ENCODE assay signal across 24 cellular contexts in the genomic region with DNA sequence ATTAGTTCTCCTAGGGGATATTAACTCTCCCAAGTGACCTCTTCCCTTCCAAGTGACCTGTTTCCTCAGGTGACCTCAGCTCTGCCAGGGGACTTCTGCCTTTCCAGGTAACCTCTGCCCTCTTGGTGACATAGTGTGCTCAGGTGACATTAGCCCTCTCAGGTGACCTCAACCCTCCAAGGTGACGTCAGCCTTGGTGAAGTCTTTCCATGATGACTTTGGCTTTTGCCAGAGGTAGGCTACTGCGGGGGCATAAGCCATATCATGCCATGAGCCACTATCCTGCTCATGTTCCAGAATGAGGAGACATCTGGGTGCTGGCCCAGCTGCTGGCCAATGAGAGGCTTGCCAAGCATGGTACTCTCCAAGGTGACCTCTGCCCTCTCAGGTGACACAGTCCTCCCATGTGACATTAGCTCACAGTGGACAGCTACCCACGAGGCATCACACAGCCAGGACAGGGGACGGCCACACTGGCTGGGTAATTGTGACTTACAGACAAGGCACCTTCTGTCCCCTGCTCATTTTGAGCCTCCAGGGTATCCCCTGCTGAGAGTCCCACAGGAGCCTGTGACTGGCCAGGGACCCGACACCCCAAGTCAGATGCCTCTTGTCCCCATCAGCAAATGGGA. TPM values are rescaled to one million over a fixed set of nuclear protein-coding genes. Genes with fewer than 3 reads are reported as not detected.
A peak's percentile ranks its signal among the peaks of the same experiment; 100 is the strongest.
DNase-seq lines count a peak whose midpoint lies in the region; ATAC-seq, FAIRE-seq and TF ChIP-seq lines count a peak whose summit lies in the region.
"Had no signal": no experiment of that assay in that cellular context is flagged by ENCODE, and none has a peak within 500 bp of the region (broad histone marks: within the 10 kb centered on the region; RNA-seq: fewer than 3 reads in every experiment).

No MANE protein-coding gene starts in this region.

- peaks cover 27% of the 10 kb centered on the region for H3K27me3 Mint-ChIP-seq in activated T-cell treated with anti-CD3 and anti-CD28 coated beads, Interleukin-2, amount 50 U/mL, for 72 hours (ENCODE audit: low read depth)

- POLR2A ChIA-PET in H1 (lab: Charles Lee; ENCODE audit: partially characterized antibody) (no interaction called here), HepG2 (lab: Yijun Ruan, JAX) (no interaction called here)

- H2BK20ac ChIP-seq in H1 (ENCODE audit: low read length) = no peak overlapping the region

- no peak overlapping the region for H3K4me3 ChIP-seq in H1 (ENCODE audit: extremely low read depth in 1 of 4, insufficient read depth in 2 of 4, low read depth in 3 of 4, low read length in 4 of 4)
- H3K4me3 ChIP-seq in HepG2 (replicated peaks in 1 of 3; ENCODE audit: insufficient read depth in 1 of 3, low read depth in 2 of 3, low read length in 3 of 3) = no peak overlapping the region
- H3K4me3 ChIP-seq in vagina = no peak overlapping the region
- H3K4me3 ChIP-seq: SJSA1 had no signal

- TF ChIP-seq RAD21 in H1 (IDR thresholded peaks at IDR 0.05 in 1 of 2, conservative IDR thresholded peaks at IDR 0.05 in 1 of 2; ENCODE audit: low read depth in 2 of 2, low read length in 2 of 2) = no peak
- TF ChIP-seq RAD21 in HepG2 (CRISPR knock-in tag; IDR thresholded peaks at IDR 0.05) = no peak

- peaks cover 3 to 7% of the 10 kb centered on the region in 2 experiments for H3K9me3 ChIP-seq in H1 (ENCODE audit: insufficient read depth in 2 of 2, low read depth in 1 of 2, low read length in 1 of 2)
- H3K9me3 ChIP-seq in HepG2 (ENCODE audit: low read length) = no peaks in the 10 kb centered on the region
- H3K9me3 ChIP-seq in vagina = no peaks in the 10 kb centered on the region
- H3K9me3 ChIP-seq: SJSA1 had no signal

- intact Hi-C loops in HepG2 (cut with micrococcal nuclease; ENCODE audit: unreplicated experiment) = no loop called here
- intact Hi-C loops in vagina (cut with DNase I) = no loop called here

- H3K79me1 ChIP-seq in H1 (ENCODE audit: low read depth, low read length) = no peaks in the 10 kb centered on the region

- in situ Hi-C loops in HepG2 (cut with HindIII; ENCODE audit: extremely low pct_ligation_motif_present, low pct_unique_long_range_greater_than_20kb) = no loop called here

- no peak overlapping the region for H3K4ac ChIP-seq in H1 (replicated peaks; ENCODE audit: insufficient read length, low read depth, low read length)

- H3K36me3 Mint-ChIP-seq in activated T-cell treated with anti-CD3 and anti-CD28 coated beads, Interleukin-2, amount 50 U/mL, for 72 hours (ENCODE audit: insufficient read depth in 2 of 2) = no peaks in the 10 kb centered on the region
- H3K36me3 Mint-ChIP-seq: CD4-positive, alpha-beta memory T cell; IgD-negative memory B cell had no signal

- no peaks in the 10 kb centered on the region for H3K36me3 ChIP-seq in H1 (ENCODE audit: control insufficient read depth in 2 of 4, insufficient read depth in 4 of 4, low read length in 3 of 4)
- H3K36me3 ChIP-seq in HepG2 (replicated peaks in 1 of 2; ENCODE audit: control insufficient read depth in 1 of 2, insufficient read depth in 2 of 2, low read length in 2 of 2) = no peaks in the 10 kb centered on the region
- no peaks in the 10 kb centered on the region for H3K36me3 ChIP-seq in vagina
- H3K36me3 ChIP-seq: SJSA1 had no signal

- no peak overlapping the region for H3K14ac ChIP-seq in H1 (ENCODE audit: insufficient read length)

- H3K18ac ChIP-seq in H1 (ENCODE audit: extremely low read depth, low read length) = no peak overlapping the region

- 93% methylated on average over 5 of the region's 5 CpGs; no CpG with 5 or more reads in 1 of the 2 experiments for WGBS in H1 (ENCODE audit: extremely low coverage in 1 of 2, insufficient coverage in 1 of 2, insufficient read length in 1 of 2, insufficient replicate concordance in 2 of 2, low coverage in 1 of 2, low lambda C conversion rate in 2 of 2, missing lambda C conversion rate in 1 of 2), 2 experiments
- 0% methylated on average over 1 of the region's 5 CpGs for WGBS in HepG2 (ENCODE audit: low lambda C conversion rate)

- no peak overlapping the region for H3K4me3 Mint-ChIP-seq in activated T-cell treated with anti-CD3 and anti-CD28 coated beads, Interleukin-2, amount 50 U/mL, for 72 hours
- H3K4me3 Mint-ChIP-seq: CD4-positive, alpha-beta memory T cell; IgD-negative memory B cell had no signal

- H3K79me2 ChIP-seq in H1 (ENCODE audit: control insufficient read depth in 1 of 2, insufficient read depth in 2 of 2, low read length in 2 of 2) (no peaks in the 10 kb centered on the region), HepG2 (ENCODE audit: insufficient read depth, low read length) (no peaks in the 10 kb centered on the region)

- H3K27me3 ChIP-seq in H1 (replicated peaks in 1 of 4; ENCODE audit: control insufficient read depth in 3 of 4, extremely low read depth in 1 of 4, insufficient read depth in 3 of 4, low read length in 3 of 4) (no peaks in the 10 kb centered on the region; a peak in 1 of 7 replicates), HepG2 (ENCODE audit: control insufficient read depth in 1 of 2, insufficient read depth in 2 of 2, low read length in 2 of 2) (no peaks in the 10 kb centered on the region), vagina (no peaks in the 10 kb centered on the region)
- H3K27me3 ChIP-seq: SJSA1 had no signal

- H2AFZ ChIP-seq in H1 (ENCODE audit: low read length) = no peak overlapping the region
- H2AFZ ChIP-seq in HepG2 (ENCODE audit: low read length) = no peak overlapping the region

- TF ChIP-seq POLR2A in H1 (IDR thresholded peaks at IDR 0.05; ENCODE audit: control extremely low read depth in 1 of 2, low read depth in 2 of 2, low read length in 2 of 2) (no peak), HepG2 (IDR thresholded peaks at IDR 0.05; ENCODE audit: insufficient read depth in 1 of 2, low read depth in 2 of 2, low read length in 2 of 2) (no peak), vagina (IDR thresholded peaks at IDR 0.05) (no peak)

- no peak overlapping the region for H2BK12ac ChIP-seq in H1 (ENCODE audit: low read depth, low read length)

- no peak overlapping the region for H2BK120ac ChIP-seq in H1 (replicated peaks; ENCODE audit: low read depth, low read length)

- H3K4me1 ChIP-seq in H1 (replicated peaks in 1 of 4; ENCODE audit: control insufficient read depth in 3 of 4, insufficient read depth in 4 of 4, low read length in 3 of 4) (peaks cover 0 to 7% (median 0%) of the 10 kb centered on the region in 4 experiments; a peak in 4 of 7 replicates), HepG2 (ENCODE audit: insufficient read depth, low read length) (no peaks in the 10 kb centered on the region), vagina (no peaks in the 10 kb centered on the region)
- H3K4me1 ChIP-seq: SJSA1 had no signal

- CTCF ChIA-PET in H1 (lab: Charles Lee; ENCODE audit: partially characterized antibody) (interaction anchor here (1.3 to 2.4 kb wide), 3 partner anchors 11 to 18 kb away, joined by 3 to 8 read pairs (median 5); no protein-coding TSS in a partner anchor), HepG2 (lab: Yijun Ruan, JAX; ENCODE audit: low intra/inter-chr PET ratio, low total read pairs) (no interaction called here)

- no TSS peak for BruUV-seq in HepG2 (replicated peaks; lab: Mats Ljungman, UMichigan)

- H3K4me2 ChIP-seq in H1 (ENCODE audit: insufficient read depth in 1 of 2, low read depth in 2 of 2, low read length in 2 of 2) = no peak overlapping the region
- H3K4me2 ChIP-seq in HepG2 (ENCODE audit: low read depth, low read length) = no peak overlapping the region
- H3K4me2 ChIP-seq: KMS-11 had no signal

- H4K20me1 ChIP-seq in H1 (replicated peaks in 1 of 2; ENCODE audit: control insufficient read depth in 1 of 2, insufficient read depth in 2 of 2, low read length in 2 of 2) = no peaks in the 10 kb centered on the region
- no peaks in the 10 kb centered on the region for H4K20me1 ChIP-seq in HepG2 (ENCODE audit: insufficient read depth, low read length)

- no peak overlapping the region for H3K9ac ChIP-seq in H1 (replicated peaks in 1 of 4; ENCODE audit: extremely low read depth in 1 of 4, low read depth in 3 of 4, low read length in 3 of 4)
- H3K9ac ChIP-seq in HepG2 (ENCODE audit: insufficient read depth, low read depth, low read length) = no peak overlapping the region
- H3K9ac ChIP-seq: KMS-11 had no signal

- peak overlapping the region; percentile 61 for H2BK15ac ChIP-seq in H1 (ENCODE audit: low read length)

- H4K91ac ChIP-seq in H1 (replicated peaks; ENCODE audit: insufficient read length, low read length) = no peak overlapping the region

- H3K4me1 Mint-ChIP-seq in activated T-cell treated with anti-CD3 and anti-CD28 coated beads, Interleukin-2, amount 50 U/mL, for 72 hours (ENCODE audit: low read depth) = no peaks in the 10 kb centered on the region
- H3K4me1 Mint-ChIP-seq: IgD-negative memory B cell had no signal

- ATAC-seq in HepG2 = no peak
- ATAC-seq in activated T-cell treated with anti-CD3 and anti-CD28 coated beads, Interleukin-2, amount 50 U/mL, for 72 hours (replicated peaks in 1 of 2) = no peak
- ATAC-seq: HCT116 had no signal

- H3K56ac ChIP-seq in H1 (replicated peaks; ENCODE audit: insufficient read length, low read depth, low read length) = no peak overlapping the region

- H2AK5ac ChIP-seq in H1 (ENCODE audit: low read depth, low read length) = no peak overlapping the region

- no peak overlapping the region for H4K5ac ChIP-seq in H1 (ENCODE audit: insufficient read length, low read depth, low read length)

- no peak overlapping the region for H3K27ac Mint-ChIP-seq in activated T-cell treated with anti-CD3 and anti-CD28 coated beads, Interleukin-2, amount 50 U/mL, for 72 hours
- H3K27ac Mint-ChIP-seq: IgD-negative memory B cell had no signal

- H3K9me3 Mint-ChIP-seq in activated T-cell treated with anti-CD3 and anti-CD28 coated beads, Interleukin-2, amount 50 U/mL, for 72 hours = no peaks in the 10 kb centered on the region

- H3K27ac ChIP-seq in H1 (ENCODE audit: low read depth, low read length) (no peak overlapping the region), HepG2 (ENCODE audit: extremely low read length, insufficient read depth, low read length) (no peak overlapping the region), vagina (no peak overlapping the region)
- H3K27ac ChIP-seq: KMS-11, SJSA1 had no signal

- no peak overlapping the region for H4K8ac ChIP-seq in H1 (ENCODE audit: extremely low read depth, insufficient read depth, low read length)

- DNase-seq in H1 (ENCODE audit: low read depth in 1 of 2, low spot score in 2 of 2) (peak in 1 of 2 experiments; percentile 27), HepG2 (ENCODE audit: low spot score) (no peak), vagina (ENCODE audit: extremely low spot score in 2 of 2) (peak; percentile 81 to 90), NCI-H2171 treated with DMSO at 0.1 percent for 48 hours (lab: John Stamatoyannopoulos, UW) (no peak)
- no peak for DNase-seq in activated T-cell treated with anti-CD3 and anti-CD28 coated beads, Interleukin-2, amount 50 U/mL, for 72 hours
- DNase-seq: C1 segment of cervical spinal cord; CD4-positive, alpha-beta memory T cell; COR-L47; DMS53; MM.1S; NCI-H2029; NCI-H446 treated with DMSO at 0.1 percent for 48 hours; NCI-H526; NCI-H82; NK-92 treated with Interleukin-12 subunit alpha and Interleukin-12 subunit beta, amount 100 ng/mL, for 24 hours; Right ventricle myocardium superior; RPMI8226 had no signal

- no peak overlapping the region for H3K23ac ChIP-seq in H1 (ENCODE audit: insufficient read length)

- no peak for TF ChIP-seq CTCF in H1 (IDR thresholded peaks at IDR 0.05; ENCODE audit: control extremely low read depth in 1 of 3, insufficient read depth in 1 of 3, low read depth in 1 of 3, low read length in 3 of 3)
- TF ChIP-seq CTCF in HepG2 (CRISPR knock-in tag; IDR thresholded peaks at IDR 0.05) = no peak
- TF ChIP-seq CTCF in vagina (IDR thresholded peaks at IDR 0.05) = no peak

- TF ChIP-seq EP300 in H1 (IDR thresholded peaks at IDR 0.05; ENCODE audit: borderline replicate concordance in 1 of 2, low read depth in 2 of 2, low read length in 2 of 2) (no peak), HepG2 (IDR thresholded peaks at IDR 0.05; ENCODE audit: low read depth in 2 of 2, low read length in 2 of 2) (no peak), HepG2 (CRISPR knock-in tag; IDR thresholded peaks at IDR 0.05; ENCODE audit: borderline replicate concordance) (no peak)

- H2BK5ac ChIP-seq in H1 (ENCODE audit: low read depth, low read length) = no peak overlapping the region; the same call in 1 of the 2 replicates

- FAIRE-seq in H1 (lab: Jason Lieb, UNC) (no peak), HepG2 (lab: Jason Lieb, UNC) (no peak)
- FAIRE-seq: G401.6 had no signal

- no peaks in the 10 kb centered on the region for H3K23me2 ChIP-seq in H1 (ENCODE audit: low read depth, low read length)

RNA-seq across cellular contexts. Expression of a gene that starts 31.1 kb away (rescaled TPM):
- not detected in 2 replicates for total RNA-seq in H1 (2021; fragmentation: NEBNext Ultra II Directional; extraction: Animal tissue kit (Norgen Biotek cat#: 25700))
- polyA plus RNA-seq in H1 (2011; rRNA removed) = 0.23 TPM in 1 of 2 replicates, not detected in the other
- 0.14 TPM for polyA plus RNA-seq in H1 (2011; cell fraction: cytosol; rRNA removed)
- polyA plus RNA-seq in H1 (2011; cell fraction: nucleus; rRNA removed) = not detected
- 0.29 to 0.54 TPM (median 0.32 TPM) in 3 of 4 replicates, not detected in the other for polyA plus RNA-seq in H1 (2012, experiment 1 of 2)
- not detected for polyA plus RNA-seq in H1 (2012, experiment 2 of 2)
- not detected for polyA plus RNA-seq in H1 (2013, experiment 1 of 2)
- polyA plus RNA-seq in H1 (2013, experiment 2 of 2) = not detected
- 0.16 TPM in 1 of 2 replicates, not detected in the other for polyA minus RNA-seq in H1 (2011; rRNA and poly(A)+ RNA removed)
- not detected for polyA minus RNA-seq in H1 (2011; cell fraction: cytosol; rRNA and poly(A)+ RNA removed)
- polyA minus RNA-seq in H1 (2011; cell fraction: nucleus; rRNA and poly(A)+ RNA removed) = not detected
- 172 and 244 TPM in 2 replicates for total RNA-seq in HepG2 (2016; rRNA removed; fragmentation: Illumina TruSeq; extraction: Trizol)
- 61.1 and 70.9 TPM in 2 replicates for total RNA-seq in HepG2 (2016; cell fraction: cytosol; rRNA removed; fragmentation: Illumina TruSeq; extraction: Trizol; ENCODE audit: low read depth)
- total RNA-seq in HepG2 (2016; cell fraction: insoluble cytoplasmic fraction; rRNA removed; fragmentation: Illumina TruSeq; extraction: Trizol) = 180 and 253 TPM in 2 replicates
- total RNA-seq in HepG2 (2016; cell fraction: membrane; rRNA removed; fragmentation: Illumina TruSeq; extraction: Trizol) = 77.5 and 84.0 TPM in 2 replicates
- total RNA-seq in HepG2 (2016; cell fraction: nucleus; rRNA removed; fragmentation: Illumina TruSeq; extraction: Trizol) = 58.7 and 62.9 TPM in 2 replicates
- polyA plus RNA-seq in HepG2 (2011; rRNA removed) = 13.9 and 26.9 TPM in 2 replicates
- 8.2 and 29.2 TPM in 2 replicates for polyA plus RNA-seq in HepG2 (2011; cell fraction: cytosol; rRNA removed)
- 3.6 and 8.6 TPM in 2 replicates for polyA plus RNA-seq in HepG2 (2011; cell fraction: nucleus; rRNA removed)
- 14.7 and 15.0 TPM in 2 replicates for polyA plus RNA-seq in HepG2 (2012)
- 50.4 and 50.5 TPM in 2 replicates for polyA plus RNA-seq in HepG2 (2016; cell fraction: cytosol; fragmentation: Illumina TruSeq; extraction: Trizol; ENCODE audit: low read depth)
- 225 and 254 TPM in 2 replicates for polyA plus RNA-seq in HepG2 (2016; cell fraction: insoluble cytoplasmic fraction; fragmentation: Illumina TruSeq; extraction: Trizol; ENCODE audit: low read depth)
- 55.5 and 59.5 TPM in 2 replicates for polyA plus RNA-seq in HepG2 (2016; cell fraction: membrane; fragmentation: Illumina TruSeq; extraction: Trizol; ENCODE audit: low read depth)
- 88.5 and 91.0 TPM in 2 replicates for polyA plus RNA-seq in HepG2 (2016; cell fraction: nucleus; fragmentation: Illumina TruSeq; extraction: Trizol; ENCODE audit: insufficient read depth, low read depth)
- 2.8 TPM in 1 of 2 replicates, not detected in the other for polyA minus RNA-seq in HepG2 (2011; rRNA and poly(A)+ RNA removed; ENCODE audit: low replicate concordance)
- 1.6 and 12.1 TPM in 2 replicates for polyA minus RNA-seq in HepG2 (2011; cell fraction: cytosol; rRNA and poly(A)+ RNA removed)
- polyA minus RNA-seq in HepG2 (2011; cell fraction: nucleus; rRNA and poly(A)+ RNA removed) = 4.6 and 10.8 TPM in 2 replicates
- not detected for total RNA-seq in vagina
- 1 to 10 TPM; 1.3 to 2.1 TPM for total RNA-seq in activated T-cell treated with anti-CD3 and anti-CD28 coated beads, Interleukin-2, amount 50 U/mL, for 72 hours
- total RNA-seq: A673; CD4-positive, alpha-beta memory T cell had no signal
- polyA plus RNA-seq: CD4-positive, alpha-beta memory T cell; IgD-negative memory B cell had no signal

RNA-seq across cellular contexts. Expression of a gene that starts 40.7 kb away (rescaled TPM):
- not detected in 2 replicates for total RNA-seq in H1 (2021; fragmentation: NEBNext Ultra II Directional; extraction: Animal tissue kit (Norgen Biotek cat#: 25700))
- polyA plus RNA-seq in H1 (2011; rRNA removed) (not detected in 2 replicates), HepG2 (2011; rRNA removed) (not detected in 2 replicates)
- polyA plus RNA-seq in H1 (2011; cell fraction: cytosol; rRNA removed) = not detected
- not detected for polyA plus RNA-seq in H1 (2011; cell fraction: nucleus; rRNA removed)
- not detected in 4 replicates for polyA plus RNA-seq in H1 (2012, experiment 1 of 2)
- polyA plus RNA-seq in H1 (2012, experiment 2 of 2) = not detected
- not detected for polyA plus RNA-seq in H1 (2013, experiment 1 of 2)
- not detected for polyA plus RNA-seq in H1 (2013, experiment 2 of 2)
- not detected in 2 replicates for polyA minus RNA-seq in H1 (2011; rRNA and poly(A)+ RNA removed)
- polyA minus RNA-seq in H1 (2011; cell fraction: cytosol; rRNA and poly(A)+ RNA removed) = not detected
- polyA minus RNA-seq in H1 (2011; cell fraction: nucleus; rRNA and poly(A)+ RNA removed) = not detected
- total RNA-seq in HepG2 (2016; rRNA removed; fragmentation: Illumina TruSeq; extraction: Trizol) (not detected in 2 replicates), vagina (not detected)
- total RNA-seq in HepG2 (2016; cell fraction: cytosol; rRNA removed; fragmentation: Illumina TruSeq; extraction: Trizol; ENCODE audit: low read depth) = not detected in 2 replicates
- total RNA-seq in HepG2 (2016; cell fraction: insoluble cytoplasmic fraction; rRNA removed; fragmentation: Illumina TruSeq; extraction: Trizol) = not detected in 2 replicates
- total RNA-seq in HepG2 (2016; cell fraction: membrane; rRNA removed; fragmentation: Illumina TruSeq; extraction: Trizol) = not detected in 2 replicates
- total RNA-seq in HepG2 (2016; cell fraction: nucleus; rRNA removed; fragmentation: Illumina TruSeq; extraction: Trizol) = not detected in 2 replicates
- polyA plus RNA-seq in HepG2 (2011; cell fraction: cytosol; rRNA removed) = not detected in 2 replicates
- polyA plus RNA-seq in HepG2 (2011; cell fraction: nucleus; rRNA removed) = not detected in 2 replicates
- polyA plus RNA-seq in HepG2 (2012) = not detected in 2 replicates
- polyA plus RNA-seq in HepG2 (2016; cell fraction: cytosol; fragmentation: Illumina TruSeq; extraction: Trizol; ENCODE audit: low read depth) = not detected in 2 replicates
- not detected in 2 replicates for polyA plus RNA-seq in HepG2 (2016; cell fraction: insoluble cytoplasmic fraction; fragmentation: Illumina TruSeq; extraction: Trizol; ENCODE audit: low read depth)
- polyA plus RNA-seq in HepG2 (2016; cell fraction: membrane; fragmentation: Illumina TruSeq; extraction: Trizol; ENCODE audit: low read depth) = not detected in 2 replicates
- not detected in 2 replicates for polyA plus RNA-seq in HepG2 (2016; cell fraction: nucleus; fragmentation: Illumina TruSeq; extraction: Trizol; ENCODE audit: insufficient read depth, low read depth)
- not detected in 2 replicates for polyA minus RNA-seq in HepG2 (2011; rRNA and poly(A)+ RNA removed; ENCODE audit: low replicate concordance)
- not detected in 2 replicates for polyA minus RNA-seq in HepG2 (2011; cell fraction: cytosol; rRNA and poly(A)+ RNA removed)
- polyA minus RNA-seq in HepG2 (2011; cell fraction: nucleus; rRNA and poly(A)+ RNA removed) = not detected in 2 replicates
- total RNA-seq in activated T-cell treated with anti-CD3 and anti-CD28 coated beads, Interleukin-2, amount 50 U/mL, for 72 hours = not detected
- total RNA-seq: A673; CD4-positive, alpha-beta memory T cell; H4; Right ventricle myocardium superior; SJSA1 had no signal
- polyA plus RNA-seq: CD4-positive, alpha-beta memory T cell; IgD-negative memory B cell had no signal

RNA-seq across cellular contexts. Expression of a gene that starts 56.5 kb away (rescaled TPM):
- total RNA-seq in H1 (2021; fragmentation: NEBNext Ultra II Directional; extraction: Animal tissue kit (Norgen Biotek cat#: 25700)) = not detected in 2 replicates
- not detected in 2 replicates for polyA plus RNA-seq in H1 (2011; rRNA removed)
- not detected for polyA plus RNA-seq in H1 (2011; cell fraction: cytosol; rRNA removed)
- not detected for polyA plus RNA-seq in H1 (2011; cell fraction: nucleus; rRNA removed)
- 1.3 to 1.7 TPM (median 1.6 TPM) in 4 replicates for polyA plus RNA-seq in H1 (2012, experiment 1 of 2)
- not detected for polyA plus RNA-seq in H1 (2012, experiment 2 of 2)
- not detected for polyA plus RNA-seq in H1 (2013, experiment 1 of 2)
- not detected for polyA plus RNA-seq in H1 (2013, experiment 2 of 2)
- not detected in 2 replicates for polyA minus RNA-seq in H1 (2011; rRNA and poly(A)+ RNA removed)
- polyA minus RNA-seq in H1 (2011; cell fraction: cytosol; rRNA and poly(A)+ RNA removed) = not detected
- not detected for polyA minus RNA-seq in H1 (2011; cell fraction: nucleus; rRNA and poly(A)+ RNA removed)
- total RNA-seq in HepG2 (2016; rRNA removed; fragmentation: Illumina TruSeq; extraction: Trizol) = not detected in 2 replicates
- not detected in 2 replicates for total RNA-seq in HepG2 (2016; cell fraction: cytosol; rRNA removed; fragmentation: Illumina TruSeq; extraction: Trizol; ENCODE audit: low read depth)
- total RNA-seq in HepG2 (2016; cell fraction: insoluble cytoplasmic fraction; rRNA removed; fragmentation: Illumina TruSeq; extraction: Trizol) = not detected in 2 replicates
- not detected in 2 replicates for total RNA-seq in HepG2 (2016; cell fraction: membrane; rRNA removed; fragmentation: Illumina TruSeq; extraction: Trizol)
- not detected in 2 replicates for total RNA-seq in HepG2 (2016; cell fraction: nucleus; rRNA removed; fragmentation: Illumina TruSeq; extraction: Trizol)
- polyA plus RNA-seq in HepG2 (2011; rRNA removed) = not detected in 2 replicates
- polyA plus RNA-seq in HepG2 (2011; cell fraction: cytosol; rRNA removed) = not detected in 2 replicates
- not detected in 2 replicates for polyA plus RNA-seq in HepG2 (2011; cell fraction: nucleus; rRNA removed)
- not detected in 2 replicates for polyA plus RNA-seq in HepG2 (2012)
- polyA plus RNA-seq in HepG2 (2016; cell fraction: cytosol; fragmentation: Illumina TruSeq; extraction: Trizol; ENCODE audit: low read depth) = not detected in 2 replicates
- polyA plus RNA-seq in HepG2 (2016; cell fraction: insoluble cytoplasmic fraction; fragmentation: Illumina TruSeq; extraction: Trizol; ENCODE audit: low read depth) = not detected in 2 replicates
- not detected in 2 replicates for polyA plus RNA-seq in HepG2 (2016; cell fraction: membrane; fragmentation: Illumina TruSeq; extraction: Trizol; ENCODE audit: low read depth)
- not detected in 2 replicates for polyA plus RNA-seq in HepG2 (2016; cell fraction: nucleus; fragmentation: Illumina TruSeq; extraction: Trizol; ENCODE audit: insufficient read depth, low read depth)
- not detected in 2 replicates for polyA minus RNA-seq in HepG2 (2011; rRNA and poly(A)+ RNA removed; ENCODE audit: low replicate concordance)
- not detected in 2 replicates for polyA minus RNA-seq in HepG2 (2011; cell fraction: cytosol; rRNA and poly(A)+ RNA removed)
- polyA minus RNA-seq in HepG2 (2011; cell fraction: nucleus; rRNA and poly(A)+ RNA removed) = not detected in 2 replicates
- total RNA-seq in vagina = not detected
- total RNA-seq in activated T-cell treated with anti-CD3 and anti-CD28 coated beads, Interleukin-2, amount 50 U/mL, for 72 hours = not detected
- total RNA-seq: A673; CD4-positive, alpha-beta memory T cell; H4; Right ventricle myocardium superior; SJSA1 had no signal
- polyA plus RNA-seq: CD4-positive, alpha-beta memory T cell; IgD-negative memory B cell had no signal

Comparison
In these comparisons a context has a peak if more than half of its experiments do, and no peak if none do; other contexts are left out.
1. DNase-seq: peak in vagina (2 of 2); none in HepG2 (single experiment), activated T-cell treated with anti-CD3 and anti-CD28 coated beads, Interleukin-2, amount 50 U/mL, for 72 hours (0 of 2) and NCI-H2171 treated with DMSO at 0.1 percent for 48 hours (single experiment).
2. RNA of a gene that starts 31.1 kb away (total RNA-seq): 58.7 to 253 TPM in HepG2; 1.3 to 2.1 TPM in activated T-cell treated with anti-CD3 and anti-CD28 coated beads, Interleukin-2, amount 50 U/mL, for 72 hours, not detected in vagina (single experiment) and not detected in H1; every median in the first group is over 10 times any median in the second.